Comparison of ENCODE assay signal across 3 cellular contexts in the genomic region with DNA sequence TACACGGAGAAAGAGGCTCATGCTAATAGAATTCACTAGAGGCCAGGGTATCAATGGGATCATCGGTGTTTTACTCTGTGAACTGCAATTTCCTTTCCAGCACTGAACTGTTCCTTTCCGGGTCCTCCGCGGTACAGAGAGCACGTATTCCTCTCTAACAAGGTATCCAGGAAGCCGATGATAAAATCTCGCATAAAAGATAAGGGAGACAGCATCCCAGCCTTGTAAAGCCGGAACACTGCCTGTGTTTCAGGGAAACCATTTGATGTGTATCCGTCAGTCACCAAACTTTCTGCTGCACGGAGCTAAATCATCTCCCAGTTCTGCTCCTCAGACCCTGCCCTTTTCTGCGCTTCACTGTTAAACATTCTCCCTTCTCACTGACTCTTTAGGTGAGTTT.
A peak's percentile ranks its signal among the peaks of the same experiment; 100 is the strongest.
TF ChIP-seq lines count a peak whose summit lies in the region.

No MANE protein-coding gene starts in this region.

TF ChIP-seq in SK-N-SH, 30 proteins besides CTCF, POLR2A, EP300 and RAD21:
- TF ChIP-seq USF2 (IDR thresholded peaks at IDR 0.05; ENCODE audit: borderline replicate concordance, low read depth, low read length): no peak
- TF ChIP-seq GATA2 (CRISPR knock-in tag; IDR thresholded peaks at IDR 0.05): peak; percentile 53

TF ChIP-seq in SK-N-SH treated with all-trans-retinoic acid at 6 μM for 48 hours, 23 proteins besides CTCF, POLR2A, EP300 and RAD21:
- TF ChIP-seq PATZ1 (CRISPR knock-in tag; IDR thresholded peaks at IDR 0.05; ENCODE audit: borderline replicate concordance) (no peak), ISL1 (CRISPR knock-in tag; IDR thresholded peaks at IDR 0.05) (no peak), ZNF8 (CRISPR knock-in tag; IDR thresholded peaks at IDR 0.05) (no peak), OSR1 (CRISPR knock-in tag; IDR thresholded peaks at IDR 0.05) (no peak), SNAI2 (CRISPR knock-in tag; IDR thresholded peaks at IDR 0.05) (no peak), TOX (CRISPR knock-in tag; IDR thresholded peaks at IDR 0.05; ENCODE audit: borderline replicate concordance) (no peak), ZNF70 (CRISPR knock-in tag; IDR thresholded peaks at IDR 0.05) (no peak), ARNTL (CRISPR knock-in tag; IDR thresholded peaks at IDR 0.05; ENCODE audit: borderline replicate concordance, low read depth) (no peak), ZFP3 (CRISPR knock-in tag; IDR thresholded peaks at IDR 0.05) (no peak), ZFP30 (CRISPR knock-in tag; IDR thresholded peaks at IDR 0.05) (no peak), GLIS3 (CRISPR knock-in tag; IDR thresholded peaks at IDR 0.05) (no peak), TCF4 (CRISPR knock-in tag; IDR thresholded peaks at IDR 0.05; ENCODE audit: borderline replicate concordance) (no peak), PPARA (CRISPR knock-in tag; IDR thresholded peaks at IDR 0.05; ENCODE audit: borderline replicate concordance) (no peak), CSDC2 (CRISPR knock-in tag; IDR thresholded peaks at IDR 0.05) (no peak), ZC3H10 (CRISPR knock-in tag; IDR thresholded peaks at IDR 0.05) (no peak), POU6F1 (CRISPR knock-in tag; IDR thresholded peaks at IDR 0.05; ENCODE audit: borderline replicate concordance, low read depth) (no peak), ESRRG (CRISPR knock-in tag; IDR thresholded peaks at IDR 0.05) (no peak)
- TF ChIP-seq, protein P1, sequence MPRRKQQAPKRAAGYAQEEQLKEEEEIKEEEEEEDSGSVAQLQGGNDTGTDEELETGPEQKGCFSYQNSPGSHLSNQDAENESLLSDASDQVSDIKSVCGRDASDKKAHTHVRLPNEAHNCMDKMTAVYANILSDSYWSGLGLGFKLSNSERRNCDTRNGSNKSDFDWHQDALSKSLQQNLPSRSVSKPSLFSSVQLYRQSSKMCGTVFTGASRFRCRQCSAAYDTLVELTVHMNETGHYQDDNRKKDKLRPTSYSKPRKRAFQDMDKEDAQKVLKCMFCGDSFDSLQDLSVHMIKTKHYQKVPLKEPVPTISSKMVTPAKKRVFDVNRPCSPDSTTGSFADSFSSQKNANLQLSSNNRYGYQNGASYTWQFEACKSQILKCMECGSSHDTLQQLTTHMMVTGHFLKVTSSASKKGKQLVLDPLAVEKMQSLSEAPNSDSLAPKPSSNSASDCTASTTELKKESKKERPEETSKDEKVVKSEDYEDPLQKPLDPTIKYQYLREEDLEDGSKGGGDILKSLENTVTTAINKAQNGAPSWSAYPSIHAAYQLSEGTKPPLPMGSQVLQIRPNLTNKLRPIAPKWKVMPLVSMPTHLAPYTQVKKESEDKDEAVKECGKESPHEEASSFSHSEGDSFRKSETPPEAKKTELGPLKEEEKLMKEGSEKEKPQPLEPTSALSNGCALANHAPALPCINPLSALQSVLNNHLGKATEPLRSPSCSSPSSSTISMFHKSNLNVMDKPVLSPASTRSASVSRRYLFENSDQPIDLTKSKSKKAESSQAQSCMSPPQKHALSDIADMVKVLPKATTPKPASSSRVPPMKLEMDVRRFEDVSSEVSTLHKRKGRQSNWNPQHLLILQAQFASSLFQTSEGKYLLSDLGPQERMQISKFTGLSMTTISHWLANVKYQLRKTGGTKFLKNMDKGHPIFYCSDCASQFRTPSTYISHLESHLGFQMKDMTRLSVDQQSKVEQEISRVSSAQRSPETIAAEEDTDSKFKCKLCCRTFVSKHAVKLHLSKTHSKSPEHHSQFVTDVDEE (CRISPR knock-in tag; IDR thresholded peaks at IDR 0.05): no peak
- TF ChIP-seq, protein P2, sequence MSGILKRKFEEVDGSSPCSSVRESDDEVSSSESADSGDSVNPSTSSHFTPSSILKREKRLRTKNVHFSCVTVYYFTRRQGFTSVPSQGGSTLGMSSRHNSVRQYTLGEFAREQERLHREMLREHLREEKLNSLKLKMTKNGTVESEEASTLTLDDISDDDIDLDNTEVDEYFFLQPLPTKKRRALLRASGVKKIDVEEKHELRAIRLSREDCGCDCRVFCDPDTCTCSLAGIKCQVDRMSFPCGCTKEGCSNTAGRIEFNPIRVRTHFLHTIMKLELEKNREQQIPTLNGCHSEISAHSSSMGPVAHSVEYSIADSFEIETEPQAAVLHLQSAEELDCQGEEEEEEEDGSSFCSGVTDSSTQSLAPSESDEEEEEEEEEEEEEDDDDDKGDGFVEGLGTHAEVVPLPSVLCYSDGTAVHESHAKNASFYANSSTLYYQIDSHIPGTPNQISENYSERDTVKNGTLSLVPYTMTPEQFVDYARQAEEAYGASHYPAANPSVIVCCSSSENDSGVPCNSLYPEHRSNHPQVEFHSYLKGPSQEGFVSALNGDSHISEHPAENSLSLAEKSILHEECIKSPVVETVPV (CRISPR knock-in tag; IDR thresholded peaks at IDR 0.05): no peak

TF ChIP-seq in H1, 55 proteins besides CTCF, POLR2A, EP300 and RAD21:
- TF ChIP-seq JUN (IDR thresholded peaks at IDR 0.05; ENCODE audit: low read depth, low read length): no peak
- TF ChIP-seq CBX8 (IDR thresholded peaks at IDR 0.05; ENCODE audit: borderline replicate concordance, low read depth, low read length): no peak
- TF ChIP-seq E2F6 (IDR thresholded peaks at IDR 0.05): no peak
- TF ChIP-seq BCL11A (IDR thresholded peaks at IDR 0.05; ENCODE audit: low read depth in 2 of 2, low read length in 2 of 2): no peak
